Comparison of ENCODE assay signal across 13 cellular contexts in the genomic region with DNA sequence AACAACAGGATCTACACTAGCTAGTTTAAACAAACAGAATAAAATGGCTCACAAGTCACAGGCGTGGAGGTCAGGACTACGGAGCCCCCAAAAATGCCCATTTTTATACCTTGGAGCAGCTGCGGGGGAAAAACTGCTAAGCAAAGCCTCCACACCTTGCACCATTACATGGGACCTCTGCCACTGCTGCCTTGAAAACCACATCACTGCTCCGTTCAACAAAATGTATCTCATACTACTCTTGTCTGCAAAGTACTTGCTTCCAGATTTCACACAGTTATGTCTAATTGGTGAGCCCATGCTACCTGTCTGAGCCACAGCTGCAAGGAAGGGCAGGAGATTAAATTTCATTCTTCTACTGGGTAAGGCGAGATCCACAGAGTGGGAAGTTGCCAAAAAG. TPM values are rescaled to one million over a fixed set of nuclear protein-coding genes. Genes with fewer than 3 reads are reported as not detected.
DNase-seq lines count a peak whose midpoint lies in the region; ATAC-seq and TF ChIP-seq lines count a peak whose summit lies in the region.
"Had no signal": no experiment of that assay in that cellular context is flagged by ENCODE, and none has a peak within 500 bp of the region (broad histone marks: within the 10 kb centered on the region; RNA-seq: fewer than 3 reads in every experiment).

No MANE protein-coding gene starts in this region.

- H3K4me1 ChIP-seq in DND-41 (ENCODE audit: insufficient read depth, low read length) = no peaks in the 10 kb centered on the region; the same call in 1 of the 2 replicates
- no peaks in the 10 kb centered on the region for H3K4me1 ChIP-seq in Caco-2
- no peaks in the 10 kb centered on the region for H3K4me1 ChIP-seq in neural progenitor cell
- H3K4me1 ChIP-seq: breast epithelium had no signal

- H3K9me3 ChIP-seq in DND-41 (ENCODE audit: insufficient read depth, low read length, severe bottlenecking) (no peaks in the 10 kb centered on the region), Caco-2 (no peaks in the 10 kb centered on the region), neural progenitor cell (ENCODE audit: low read depth) (no peaks in the 10 kb centered on the region)
- H3K9me3 ChIP-seq: breast epithelium, spleen had no signal

- DNase-seq in NCI-H1105 treated with DMSO at 0.1 percent for 48 hours (lab: John Stamatoyannopoulos, UW) (peak; percentile 20), NCI-H1105 (lab: John Stamatoyannopoulos, UW) (no peak), DND-41 (no peak), SHP77 treated with DMSO at 0.1 percent for 48 hours (lab: John Stamatoyannopoulos, UW) (peak; percentile 73), DMS 273 treated with DMSO at 0.1 percent for 48 hours (lab: John Stamatoyannopoulos, UW) (no peak), Caco-2 (no peak), neural progenitor cell (ENCODE audit: low spot score) (no peak)
- DNase-seq in naive thymus-derived CD8-positive, alpha-beta T cell = no peak
- DNase-seq: NCI-H1694, spleen had no signal

- H2AFZ ChIP-seq in DND-41 (ENCODE audit: low read depth, low read length) (no peak overlapping the region), neural progenitor cell (replicated peaks) (no peak overlapping the region)
- H2AFZ ChIP-seq: hepatocyte had no signal

- H3K36me3 Mint-ChIP-seq in naive thymus-derived CD8-positive, alpha-beta T cell = peaks cover 0 to 40% (median 2%) of the 10 kb centered on the region in 3 donors
- H3K36me3 Mint-ChIP-seq in Caco-2 (ENCODE audit: insufficient read depth, unreplicated experiment) (peaks cover 5% of the 10 kb centered on the region), neural progenitor cell (peaks cover 19% of the 10 kb centered on the region)

- H3K36me3 ChIP-seq in DND-41 (ENCODE audit: insufficient read depth, low read length) (peaks cover 40% of the 10 kb centered on the region), Caco-2 (ENCODE audit: control insufficient read depth, insufficient read depth, low read length) (no peaks in the 10 kb centered on the region), neural progenitor cell (no peaks in the 10 kb centered on the region)
- H3K36me3 ChIP-seq: breast epithelium had no signal

- H3K4me3 ChIP-seq in DND-41 (ENCODE audit: low read depth in 1 of 2, low read length in 2 of 2) (no peak overlapping the region), Caco-2 (ENCODE audit: low read depth, low read length) (no peak overlapping the region), neural progenitor cell (no peak overlapping the region)
- H3K4me3 ChIP-seq: breast epithelium, hepatocyte, spleen had no signal

- BruUV-seq in Caco-2 (replicated peaks; lab: Mats Ljungman, UMichigan) = no TSS peak

- CTCF ChIA-PET in Caco-2 (lab: Charles Lee) = no interaction called here

- H3K4me2 ChIP-seq in DND-41 (ENCODE audit: insufficient read depth, low read length) = no peak overlapping the region
- H3K4me2 ChIP-seq in neural progenitor cell = no peak overlapping the region
- H3K4me2 ChIP-seq: hepatocyte had no signal

- no peak for TF ChIP-seq CTCF in DND-41 (IDR thresholded peaks at IDR 0.05; ENCODE audit: borderline replicate concordance, extremely low read depth, low read length, poor library complexity, severe bottlenecking)
- TF ChIP-seq CTCF in Caco-2 (IDR thresholded peaks at IDR 0.05; ENCODE audit: insufficient read depth in 1 of 2, low read depth in 1 of 2, low read length in 1 of 2, severe bottlenecking in 1 of 2, unreplicated experiment in 1 of 2) = no peak
- TF ChIP-seq CTCF in neural progenitor cell (IDR thresholded peaks at IDR 0.05) = no peak

- H3K27ac ChIP-seq in DND-41 (ENCODE audit: low read length) (no peak overlapping the region), neural progenitor cell (no peak overlapping the region)
- H3K27ac ChIP-seq: breast epithelium, hepatocyte had no signal

- intact Hi-C loops in Caco-2 (cut with micrococcal nuclease; ENCODE audit: unreplicated experiment) = no loop called here

- POLR2A ChIA-PET in naive thymus-derived CD8-positive, alpha-beta T cell (lab: Charles Lee) = interaction anchor here (1.5 kb wide), 1 partner anchor 20 kb away, joined by 5 read pairs; no protein-coding TSS in a partner anchor
- POLR2A ChIA-PET in Caco-2 (lab: Charles Lee) = no interaction called here

- H3K27ac Mint-ChIP-seq in naive thymus-derived CD8-positive, alpha-beta T cell = peak overlapping the region in 8 of 10 donors; percentile 44 to 88 (median 72)
- H3K27ac Mint-ChIP-seq in Caco-2 (ENCODE audit: unreplicated experiment) = no peak overlapping the region
- H3K27ac Mint-ChIP-seq in neural progenitor cell = no peak overlapping the region

- H3K27me3 ChIP-seq in DND-41 (ENCODE audit: insufficient read depth, low read length, poor library complexity) (no peaks in the 10 kb centered on the region), Caco-2 (replicated peaks; ENCODE audit: control insufficient read depth, insufficient read depth, low read length) (no peaks in the 10 kb centered on the region), neural progenitor cell (no peaks in the 10 kb centered on the region)
- H3K27me3 ChIP-seq: breast epithelium, hepatocyte, spleen had no signal

- no peaks in the 10 kb centered on the region for H3F3A ChIP-seq in neural progenitor cell (ENCODE audit: low read depth)

- H3K27me3 Mint-ChIP-seq in naive thymus-derived CD8-positive, alpha-beta T cell = no peaks in the 10 kb centered on the region
- H3K27me3 Mint-ChIP-seq in Caco-2 (ENCODE audit: insufficient read depth, unreplicated experiment) = no peaks in the 10 kb centered on the region
- peaks cover 2% of the 10 kb centered on the region for H3K27me3 Mint-ChIP-seq in neural progenitor cell (ENCODE audit: insufficient read depth, low read depth)

- ATAC-seq in DND-41 (ENCODE audit: insufficient read depth, low read depth) = peak; percentile 14; the same call in 1 of the 3 replicates
- no peak for ATAC-seq in naive thymus-derived CD8-positive, alpha-beta T cell

- no peaks in the 10 kb centered on the region for H4K20me1 ChIP-seq in DND-41 (ENCODE audit: insufficient read depth, low read length)
- H4K20me1 ChIP-seq in neural progenitor cell (ENCODE audit: low read depth) = no peaks in the 10 kb centered on the region

- H3K79me2 ChIP-seq in DND-41 (ENCODE audit: insufficient read depth, low read length) (no peaks in the 10 kb centered on the region), neural progenitor cell (ENCODE audit: low read depth) (no peaks in the 10 kb centered on the region)
- H3K79me2 ChIP-seq: hepatocyte had no signal

- peaks cover 16 to 31% (median 23%) of the 10 kb centered on the region in 4 donors for H3K4me1 Mint-ChIP-seq in naive thymus-derived CD8-positive, alpha-beta T cell
- H3K4me1 Mint-ChIP-seq in Caco-2 (ENCODE audit: low read depth, unreplicated experiment) (no peaks in the 10 kb centered on the region), neural progenitor cell (no peaks in the 10 kb centered on the region)

- H3K9ac ChIP-seq in DND-41 (ENCODE audit: low read depth, low read length) (no peak overlapping the region), neural progenitor cell (no peak overlapping the region)

- H3K4me3 Mint-ChIP-seq in naive thymus-derived CD8-positive, alpha-beta T cell = no peak overlapping the region
- H3K4me3 Mint-ChIP-seq in Caco-2 (ENCODE audit: unreplicated experiment) = no peak overlapping the region
- H3K4me3 Mint-ChIP-seq in neural progenitor cell = no peak overlapping the region
- H3K4me3 Mint-ChIP-seq: T-helper 2 cell treated with Interferon-gamma antibody and Interleukin-4, amounts not matched to agents 5 μg/mL and 100 μg/mL, for 36 hours had no signal

- no peaks in the 10 kb centered on the region for H3K9me3 Mint-ChIP-seq in naive thymus-derived CD8-positive, alpha-beta T cell
- H3K9me3 Mint-ChIP-seq in Caco-2 (ENCODE audit: unreplicated experiment) (no peaks in the 10 kb centered on the region), neural progenitor cell (no peaks in the 10 kb centered on the region)
- H3K9me3 Mint-ChIP-seq: T-helper 2 cell treated with Interferon-gamma antibody and Interleukin-4, amounts not matched to agents 5 μg/mL and 100 μg/mL, for 36 hours had no signal

RNA-seq across cellular contexts. Expression of a gene that starts 24.4 kb away (rescaled TPM):
- total RNA-seq in naive thymus-derived CD8-positive, alpha-beta T cell = 10 to 100 TPM; 21.7 to 21.8 TPM
- polyA plus RNA-seq in naive thymus-derived CD8-positive, alpha-beta T cell = 10 to 100 TPM; 29.6 to 41.1 (median 37.3) TPM
- total RNA-seq in Caco-2 (2022) = 37.3 and 39.8 TPM in 2 replicates
- 35.5 and 63.1 TPM in 2 replicates for total RNA-seq in neural progenitor cell (ENCODE audit: low replicate concordance)

RNA-seq across cellular contexts. Expression of a gene that starts 56.2 kb away (rescaled TPM):
- under 1 TPM; 0.19 to 0.23 TPM for total RNA-seq in naive thymus-derived CD8-positive, alpha-beta T cell
- under 1 TPM in 2 of 3 donors, not detected in 1; 0.05 to 0.21 TPM for polyA plus RNA-seq in naive thymus-derived CD8-positive, alpha-beta T cell
- total RNA-seq in Caco-2 (2022) (0.20 TPM in 1 of 2 replicates, not detected in the other), neural progenitor cell (ENCODE audit: low replicate concordance) (1.9 and 3.5 TPM in 2 replicates)

Comparison
In these comparisons a context has a peak if more than half of its experiments do, and no peak if none do; other contexts are left out.
1. DNase-seq: peak in NCI-H1105 treated with DMSO at 0.1 percent for 48 hours (single experiment) and SHP77 treated with DMSO at 0.1 percent for 48 hours (single experiment); none in NCI-H1105 (single experiment), DND-41 (single experiment), naive thymus-derived CD8-positive, alpha-beta T cell (0 of 10), DMS 273 treated with DMSO at 0.1 percent for 48 hours (single experiment), Caco-2 (0 of 2) and neural progenitor cell (single experiment).
2. H3K27ac Mint-ChIP-seq: peak in naive thymus-derived CD8-positive, alpha-beta T cell (8 of 10); none in Caco-2 (single experiment) and neural progenitor cell (single experiment).